ENCODE assay signal across 7 cellular contexts in the genomic region with DNA sequence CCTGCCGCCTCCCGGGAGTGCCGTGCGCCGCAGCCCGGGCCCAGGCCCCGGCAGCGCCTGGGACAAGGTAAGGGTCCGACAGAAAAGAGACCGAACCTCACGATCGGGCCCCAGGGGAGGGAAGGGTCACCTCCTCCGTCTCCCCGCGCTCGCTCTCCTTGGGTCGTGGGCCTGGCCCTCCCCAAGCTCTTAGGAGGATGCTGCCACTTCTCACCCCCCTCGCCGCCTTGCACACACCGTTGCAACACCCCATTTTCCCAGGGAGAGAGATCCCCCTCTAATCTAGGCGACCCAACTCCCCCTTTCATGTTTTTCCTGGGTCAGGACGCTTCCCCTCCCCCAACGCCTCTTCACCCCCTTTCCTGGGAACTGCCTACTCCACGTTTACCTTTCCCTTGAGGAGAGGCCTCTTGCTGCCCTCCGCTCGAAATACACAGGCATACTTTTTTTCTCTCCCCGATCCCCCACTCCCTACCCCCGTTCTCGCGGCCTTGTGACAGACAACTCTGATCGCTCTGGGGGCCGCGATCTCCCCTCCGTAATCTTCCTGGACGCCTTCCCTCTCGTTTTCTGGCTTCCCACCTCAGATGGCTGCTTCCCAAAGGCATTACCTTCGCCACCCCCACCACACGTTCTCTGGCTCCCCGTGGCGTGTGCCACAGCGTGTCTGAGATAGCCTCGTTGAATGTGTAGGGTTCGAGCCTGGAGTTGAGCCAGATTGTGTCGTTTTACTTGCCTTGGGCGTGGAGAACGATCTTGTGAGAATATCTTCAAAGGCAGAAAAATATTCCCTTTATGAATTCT. TPM values are rescaled to one million over a fixed set of nuclear protein-coding genes. Genes with fewer than 3 reads are reported as not detected.
DNase-seq lines count a peak whose midpoint lies in the region; ATAC-seq, FAIRE-seq and TF ChIP-seq lines count a peak whose summit lies in the region.

No MANE protein-coding gene starts in this region.

- H3K27ac Mint-ChIP-seq in nephron: peak overlapping the region; percentile 96 to 99 (median 99)

- TF ChIP-seq CTCF in nephron (IDR thresholded peaks at IDR 0.05; ENCODE audit: unreplicated experiment in 3 of 3) (no peak), upper lobe of left lung (IDR thresholded peaks at IDR 0.05) (no peak)

- peak overlapping the region; percentile 99 to 100 (median 100) for H3K27ac ChIP-seq in upper lobe of left lung

- TF ChIP-seq POLR2A in GM12892 (IDR thresholded peaks at IDR 0.05; ENCODE audit: low read depth, low read length) (peak; percentile 11; the same call in 1 of the 2 replicates), upper lobe of left lung (IDR thresholded peaks at IDR 0.05) (peak in 2 of 4 donors; percentile 7 to 19)

- H3K4me3 Mint-ChIP-seq in nephron: peak overlapping the region; percentile 97 to 100 (median 97)

- ATAC-seq in upper lobe of left lung (ENCODE audit: low FRiP score in 2 of 2) (no peak), GM21360 (IDR thresholded peaks at IDR 0.05; ENCODE audit: unreplicated experiment) (no peak)

- H3K9me3 Mint-ChIP-seq in nephron: no peaks in the 10 kb centered on the region

- H3K4me1 Mint-ChIP-seq in nephron: peaks cover 58% of the 10 kb centered on the region

- H3K36me3 ChIP-seq in upper lobe of left lung: peaks cover 0 to 17% (median 6%) of the 10 kb centered on the region in 4 donors

- H3K27me3 ChIP-seq in upper lobe of left lung: no peaks in the 10 kb centered on the region

- H3K27me3 Mint-ChIP-seq in nephron (ENCODE audit: low read depth): no peaks in the 10 kb centered on the region

- H3K4me3 ChIP-seq in upper lobe of left lung: peak overlapping the region; percentile 74 to 88 (median 80)

- no peaks in the 10 kb centered on the region for H3K9me3 ChIP-seq in upper lobe of left lung

- FAIRE-seq in GM12892 (lab: Jason Lieb, UNC): peak; percentile 40

- peaks cover 18% of the 10 kb centered on the region for H3K36me3 Mint-ChIP-seq in nephron (ENCODE audit: low read depth)

- DNase-seq in GM12892 (ENCODE audit: insufficient read length) (no peak), NCI-H345 (lab: John Stamatoyannopoulos, UW) (peak; percentile 47), fibroblast of gingiva (ENCODE audit: low read depth) (peak; percentile 27), upper lobe of left lung (peak in 1 of 2 donors; percentile 44)
- peak; percentile 63 to 65 for DNase-seq in activated T-cell treated with anti-CD3 and anti-CD28 coated beads, Interleukin-2, amount 50 U/mL, for 48 hours

- no peak for TF ChIP-seq EP300 in upper lobe of left lung (IDR thresholded peaks at IDR 0.05)

- WGBS in upper lobe of left lung, 2 donors: 1 to 2% methylated on average over 33 to 34 of the region's 46 CpGs

- H3K4me1 ChIP-seq in upper lobe of left lung: peaks cover 54 to 72% (median 61%) of the 10 kb centered on the region in 4 donors

RNA-seq across cellular contexts. Expression of a gene that starts 0.7 kb away (rescaled TPM):
- polyA plus RNA-seq in GM12892 (2012; ENCODE audit: missing spikeins): 60.5 TPM
- 100 to 1,000 TPM in 3 of 6 donors, 10 to 100 TPM in 3; 75.1 to 213 (median 113) TPM for total RNA-seq in upper lobe of left lung

RNA-seq across cellular contexts. Expression of a gene that starts 35.3 kb away (rescaled TPM):
- polyA plus RNA-seq in GM12892 (2012; ENCODE audit: missing spikeins): 45.9 TPM
- total RNA-seq in upper lobe of left lung: 10 to 100 TPM; 21.9 to 41.9 (median 31.0) TPM
